3 cellular contexts compared by ENCODE assay signal in genomic region chr5:76771705-76772405, GRCh38.
TF ChIP-seq lines count a peak whose summit lies in the region.

No MANE protein-coding gene starts in this region.

TF ChIP-seq in A549, 52 proteins besides CTCF, POLR2A, EP300 and RAD21:
- peak; percentile 53 for TF ChIP-seq GATA3 (IDR thresholded peaks at IDR 0.05; ENCODE audit: borderline replicate concordance)
- peak in 1 of 2 experiments; percentile 58; a peak in 2 of 4 replicates for TF ChIP-seq CEBPB (IDR thresholded peaks at IDR 0.05)
- TF ChIP-seq HES2 (IDR thresholded peaks at IDR 0.05) = 0 out of 2 replicates have a peak, but pooled peaks have one; percentile 19
- no peak for TF ChIP-seq RARB (CRISPR knock-in tag; IDR thresholded peaks at IDR 0.05)
- TF ChIP-seq JUN (IDR thresholded peaks at IDR 0.05) = 0 out of 5 replicates have a peak, but pooled peaks of 1 of the 2 experiments have one; percentile 31
- peak; percentile 45 for TF ChIP-seq MAFK (IDR thresholded peaks at IDR 0.05; ENCODE audit: partially characterized antibody)
- peak; percentile 33; the same call in 1 of the 3 replicates for TF ChIP-seq BCL3 (IDR thresholded peaks at IDR 0.05)
- no peak for TF ChIP-seq FOSL2 (IDR thresholded peaks at IDR 0.05)
- TF ChIP-seq FOSL2 (CRISPR knock-in tag; IDR thresholded peaks at IDR 0.05) = peak; percentile 63
- no peak for TF ChIP-seq RFX5 (IDR thresholded peaks at IDR 0.05)
- peak; percentile 65 for TF ChIP-seq JUNB (IDR thresholded peaks at IDR 0.05)

TF ChIP-seq in PFSK-1, 5 proteins besides CTCF, POLR2A, EP300 and RAD21:
- TF ChIP-seq REST (IDR thresholded peaks at IDR 0.05; ENCODE audit: insufficient read depth in 1 of 2, low read depth in 2 of 2, low read length in 2 of 2) (no peak), TAF1 (IDR thresholded peaks at IDR 0.05; ENCODE audit: borderline replicate concordance, insufficient read depth, low read length) (peak; percentile 32; the same call in 1 of the 2 replicates)

TF ChIP-seq in endothelial cell of umbilical vein, 7 proteins besides CTCF, POLR2A, EP300 and RAD21:
- TF ChIP-seq FOS (IDR thresholded peaks at IDR 0.05; ENCODE audit: borderline replicate concordance, insufficient read depth, low read length) = no peak
- TF ChIP-seq EZH2 (IDR thresholded peaks at IDR 0.05; ENCODE audit: borderline replicate concordance, low read depth, low read length, severe bottlenecking) = no peak
